Comparison of ENCODE assay signal across 18 cellular contexts in the genomic region with DNA sequence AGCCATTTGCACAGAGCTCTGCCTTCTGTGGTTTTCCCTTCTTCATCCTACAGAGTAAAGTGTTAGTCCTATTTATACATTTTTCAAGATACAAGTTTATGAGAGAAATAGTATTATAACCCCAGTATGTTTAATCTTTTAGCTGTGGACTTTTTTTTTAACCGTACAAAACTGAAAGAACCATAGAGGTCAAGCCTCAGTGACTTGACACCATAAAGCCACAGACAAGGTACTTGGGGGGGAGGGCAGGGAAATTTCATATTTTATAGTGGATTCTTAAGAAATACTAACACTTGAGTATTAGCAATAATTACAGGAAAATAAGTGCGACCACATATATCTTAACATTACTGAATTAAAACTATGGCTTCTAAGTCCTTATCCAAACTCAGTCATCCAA.
DNase-seq lines count a peak whose midpoint lies in the region; ATAC-seq and TF ChIP-seq lines count a peak whose summit lies in the region.
"Had no signal": no experiment of that assay in that cellular context is flagged by ENCODE, and none has a peak within 500 bp of the region (broad histone marks: within the 10 kb centered on the region; RNA-seq: fewer than 3 reads in every experiment).

No MANE protein-coding gene starts in this region.

- H3K27ac ChIP-seq in BLaER1 (no peak overlapping the region), OCI-LY1 (ENCODE audit: low read depth, low read length, poor library complexity, severe bottlenecking) (peak overlapping the region; percentile 30)
- H3K27ac ChIP-seq: 22Rv1, A549, GM23248, KMS-11 had no signal

- no peak overlapping the region for H3K4me3 ChIP-seq in BLaER1
- H3K4me3 ChIP-seq in GM12865 (ENCODE audit: low read depth, low read length): no peak overlapping the region
- no peak overlapping the region for H3K4me3 ChIP-seq in OCI-LY1 (ENCODE audit: low read depth, low read length, poor library complexity, severe bottlenecking)
- H3K4me3 ChIP-seq: A549, GM23248, HAP-1 had no signal

- intact Hi-C loops in dendritic cell treated with granulocyte-macrophage colony-stimulating factor and Interleukin-4, amounts not matched to agents 40 ng/mL and 50 ng/mL, for 4 days (cut with micrococcal nuclease): loop anchor here (5.0 to 10.0 kb wide), 4 partner anchors 52 to 287 kb away; a partner anchor contains a TSS

- no peaks in the 10 kb centered on the region for H4K20me1 ChIP-seq in BLaER1
- H4K20me1 ChIP-seq in OCI-LY1 (ENCODE audit: insufficient read depth, low read length): no peaks in the 10 kb centered on the region

- no peaks in the 10 kb centered on the region for H3K9me2 ChIP-seq in OCI-LY1 (ENCODE audit: low read depth, low read length)

- no peaks in the 10 kb centered on the region for H3K9me3 ChIP-seq in BLaER1
- no peaks in the 10 kb centered on the region for H3K9me3 ChIP-seq in OCI-LY1 (ENCODE audit: low read length)
- H3K9me3 ChIP-seq: A549, HAP-1 had no signal

- H3K27me3 Mint-ChIP-seq in dendritic cell treated with granulocyte-macrophage colony-stimulating factor and Interleukin-4, amounts not matched to agents 40 ng/mL and 50 ng/mL, for 4 days: no peaks in the 10 kb centered on the region
- H3K27me3 Mint-ChIP-seq: CD4-positive, CD25-positive, alpha-beta regulatory T cell; CD8-positive, alpha-beta memory T cell had no signal

- H3K4me3 Mint-ChIP-seq in dendritic cell treated with granulocyte-macrophage colony-stimulating factor and Interleukin-4, amounts not matched to agents 40 ng/mL and 50 ng/mL, for 4 days: no peak overlapping the region
- H3K4me3 Mint-ChIP-seq: CD4-positive, CD25-positive, alpha-beta regulatory T cell; CD8-positive, alpha-beta memory T cell had no signal

- H3K4me1 Mint-ChIP-seq in dendritic cell treated with granulocyte-macrophage colony-stimulating factor and Interleukin-4, amounts not matched to agents 40 ng/mL and 50 ng/mL, for 4 days (ENCODE audit: low read depth): peaks cover 28% of the 10 kb centered on the region

- peak; percentile 20 for DNase-seq in GM12865 (ENCODE audit: low read depth)
- DNase-seq in T-helper 1 cell: no peak
- DNase-seq in HUDEP-2 (lab: John Stamatoyannopoulos, UW; ENCODE audit: unreplicated experiment in 76 of 76): no peak
- no peak for DNase-seq in NOMO-1 treated with dmso at 0.1 percent for 144 hours (lab: John Stamatoyannopoulos, UW; ENCODE audit: unreplicated experiment)
- DNase-seq: AML-193; CD4-positive, CD25-positive, alpha-beta regulatory T cell; CD8-positive, alpha-beta memory T cell; COR-L47; DMS 273 treated with DMSO at 0.1 percent for 48 hours; GM23248 had no signal

- H3K79me2 ChIP-seq in OCI-LY1 (ENCODE audit: insufficient read depth, low read length): no peaks in the 10 kb centered on the region

- H3K27me3 ChIP-seq in BLaER1 (no peaks in the 10 kb centered on the region), OCI-LY1 (ENCODE audit: insufficient read depth, low read length) (no peaks in the 10 kb centered on the region)

- ATAC-seq in HG02623 (IDR thresholded peaks at IDR 0.05; ENCODE audit: unreplicated experiment): no peak
- ATAC-seq: A549 had no signal

- no peaks in the 10 kb centered on the region for H3F3A ChIP-seq in OCI-LY1 (ENCODE audit: insufficient read depth, low read length)

- peaks cover 14% of the 10 kb centered on the region for H3K36me3 ChIP-seq in BLaER1
- no peaks in the 10 kb centered on the region for H3K36me3 ChIP-seq in OCI-LY1 (ENCODE audit: insufficient read depth, low read length)
- H3K36me3 ChIP-seq: HAP-1 had no signal

- no peak overlapping the region for H2AFZ ChIP-seq in OCI-LY1 (ENCODE audit: low read length)
- H2AFZ ChIP-seq: GM23248 had no signal

- peak overlapping the region; percentile 11; the same call in 1 of the 2 replicates for H3K4me2 ChIP-seq in BLaER1
- H3K4me2 ChIP-seq in OCI-LY1 (ENCODE audit: low read length): peak overlapping the region; percentile 35
- H3K4me2 ChIP-seq: A549, KMS-11 had no signal

- H3K4me1 ChIP-seq in BLaER1 (peaks cover 17% of the 10 kb centered on the region), OCI-LY1 (ENCODE audit: insufficient read depth, low read length, severe bottlenecking) (peaks cover 36% of the 10 kb centered on the region)

- H3K27ac Mint-ChIP-seq in dendritic cell treated with granulocyte-macrophage colony-stimulating factor and Interleukin-4, amounts not matched to agents 40 ng/mL and 50 ng/mL, for 4 days: peak overlapping the region; percentile 79

- no peaks in the 10 kb centered on the region for H3K9me3 Mint-ChIP-seq in dendritic cell treated with granulocyte-macrophage colony-stimulating factor and Interleukin-4, amounts not matched to agents 40 ng/mL and 50 ng/mL, for 4 days
- H3K9me3 Mint-ChIP-seq: CD4-positive, CD25-positive, alpha-beta regulatory T cell; CD8-positive, alpha-beta memory T cell had no signal

- H3K9ac ChIP-seq in BLaER1 (no peak overlapping the region), OCI-LY1 (ENCODE audit: low read length) (no peak overlapping the region)
- H3K9ac ChIP-seq: GM23248, KMS-11 had no signal

- peaks cover 14% of the 10 kb centered on the region for H3K36me3 Mint-ChIP-seq in dendritic cell treated with granulocyte-macrophage colony-stimulating factor and Interleukin-4, amounts not matched to agents 40 ng/mL and 50 ng/mL, for 4 days (ENCODE audit: low read depth)

- no peak for TF ChIP-seq CTCF in GM12865 (IDR thresholded peaks at IDR 0.05; ENCODE audit: insufficient read depth, low read depth, low read length, missing control alignments)
- no peak for TF ChIP-seq CTCF in OCI-LY1 (IDR thresholded peaks at IDR 0.05; ENCODE audit: low read length)
